11 cellular contexts compared by ENCODE assay signal in genomic region chr2:216774620-216775019, GRCh38.
DNase-seq lines count a peak whose midpoint lies in the region; ATAC-seq and TF ChIP-seq lines count a peak whose summit lies in the region.
"Had no signal": no experiment of that assay in that cellular context is flagged by ENCODE, and none has a peak within 500 bp of the region (broad histone marks: within the 10 kb centered on the region; RNA-seq: fewer than 3 reads in every experiment).

No MANE protein-coding gene starts in this region.

- no peak overlapping the region for H3K4me3 ChIP-seq in foreskin fibroblast (ENCODE audit: low read depth in 1 of 2, low read length in 2 of 2)
- H3K4me3 ChIP-seq: Peyer's patch had no signal

- TF ChIP-seq CTCF in foreskin fibroblast (IDR thresholded peaks at IDR 0.05; ENCODE audit: low read depth, low read length), result no peak

- peak; percentile 17 for DNase-seq in COLO829 (ENCODE audit: low spot score)
- peak; percentile 9 to 30 for DNase-seq in foreskin fibroblast
- DNase-seq in posterior vena cava (ENCODE audit: low spot score), result peak; percentile 90
- no peak for DNase-seq in 8988T
- no peak for DNase-seq in foreskin melanocyte
- DNase-seq: CD4-positive, alpha-beta memory T cell; effector CD4-positive, alpha-beta T cell; Peyer's patch had no signal

- ATAC-seq in SK-N-SH treated with all-trans-retinoic acid at 6 μM for 48 hours, result peak; percentile 85
- ATAC-seq in HG03175 (IDR thresholded peaks at IDR 0.05; ENCODE audit: unreplicated experiment), result no peak
- no peak for ATAC-seq in GM21825 (IDR thresholded peaks at IDR 0.05; ENCODE audit: unreplicated experiment)

- intact Hi-C loops in posterior vena cava (cut with DNase I), result loop anchor here in 1 of 2 donors (5.0 kb wide), 1 partner anchor 57 kb away; no protein-coding TSS in a partner anchor

TF ChIP-seq in SK-N-SH treated with all-trans-retinoic acid at 6 μM for 48 hours, 23 proteins besides CTCF, POLR2A, EP300 and RAD21:
- TF ChIP-seq CSRNP3 (CRISPR knock-in tag; IDR thresholded peaks at IDR 0.05) (no peak), ZFP30 (CRISPR knock-in tag; IDR thresholded peaks at IDR 0.05) (no peak)

Comparison
In these comparisons a context has a peak if more than half of its experiments do, and no peak if none do; other contexts are left out.
1. DNase-seq: peak in COLO829 (single experiment), foreskin fibroblast (2 of 2) and posterior vena cava (single experiment); none in 8988T (single experiment) and foreskin melanocyte (single experiment).